20 cellular contexts compared by ENCODE assay signal in genomic region chr17:82049106-82049505, GRCh38. TPM values are rescaled to one million over a fixed set of nuclear protein-coding genes. Genes with fewer than 3 reads are reported as not detected.
"Had no signal": no experiment of that assay in that cellular context is flagged by ENCODE, and none has a peak within 500 bp of the region (broad histone marks: within the 10 kb centered on the region; RNA-seq: fewer than 3 reads in every experiment).

No MANE protein-coding gene starts in this region.

- H3K4me3 Mint-ChIP-seq: activated CD4-positive, alpha-beta T cell treated with anti-CD3 and anti-CD28 coated beads for 36 hours; memory B cell; T-helper 17 cell had no signal

- H3K9me3 ChIP-seq: gastroesophageal sphincter, heart right ventricle, psoas muscle, right lobe of liver had no signal

- H3K27ac Mint-ChIP-seq: activated CD4-positive, alpha-beta T cell treated with anti-CD3 and anti-CD28 coated beads for 36 hours; memory B cell; T-helper 17 cell had no signal

- H3K9me3 Mint-ChIP-seq: memory B cell; naive thymus-derived CD8-positive, alpha-beta T cell had no signal

- DNase-seq: activated CD8-positive, alpha-beta memory T cell treated with anti-CD3 and anti-CD28 coated beads for 24 hours; left colon; occipital lobe; stimulated activated naive CD8-positive, alpha-beta T cell treated with anti-CD3 and anti-CD28 coated beads, Interleukin-15, Interleukin-2, amounts not matched to agents 100 U/mL and 50 U/mL, for 24 hours; T-helper 17 cell; trophoblast cell; WERI-Rb-1 had no signal

- H3K27me3 ChIP-seq: gastroesophageal sphincter, heart right ventricle, right lobe of liver had no signal

- H3K27me3 Mint-ChIP-seq: activated CD4-positive, alpha-beta T cell treated with anti-CD3 and anti-CD28 coated beads for 36 hours; memory B cell; naive thymus-derived CD8-positive, alpha-beta T cell; T-helper 17 cell had no signal

- FAIRE-seq: astrocyte, colon, endometrium, islet of Langerhans had no signal

- H3K27ac ChIP-seq: gastroesophageal sphincter, heart right ventricle, psoas muscle, right lobe of liver, WERI-Rb-1 had no signal

- ATAC-seq: activated CD4-positive, alpha-beta T cell treated with anti-CD3 and anti-CD28 coated beads for 36 hours; gastroesophageal sphincter; left colon; naive thymus-derived CD8-positive, alpha-beta T cell; psoas muscle; SK-N-SH treated with all-trans-retinoic acid at 6 μM for 48 hours; stimulated activated naive CD8-positive, alpha-beta T cell treated with anti-CD3 and anti-CD28 coated beads, Interleukin-15, Interleukin-2, amounts not matched to agents 100 U/mL and 50 U/mL, for 24 hours; T-helper 17 cell had no signal

- H3K4me2 ChIP-seq: smooth muscle cell had no signal

- H3K4me3 ChIP-seq: gastroesophageal sphincter, heart right ventricle, psoas muscle, right lobe of liver, smooth muscle cell had no signal

RNA-seq across cellular contexts. Expression of gene RAC3, which starts 17.6 kb away (rescaled TPM):
- total RNA-seq: psoas muscle had no signal
